Comparison of ENCODE assay signal across 1 cellular context in genomic region chr9:91560301-91560700, GRCh38.
TF ChIP-seq lines count a peak whose summit lies in the region.

No MANE protein-coding gene starts in this region.

TF ChIP-seq in GM23338, 12 proteins besides CTCF, POLR2A, EP300 and RAD21 (continued from another document):
- TF ChIP-seq, protein P1, sequence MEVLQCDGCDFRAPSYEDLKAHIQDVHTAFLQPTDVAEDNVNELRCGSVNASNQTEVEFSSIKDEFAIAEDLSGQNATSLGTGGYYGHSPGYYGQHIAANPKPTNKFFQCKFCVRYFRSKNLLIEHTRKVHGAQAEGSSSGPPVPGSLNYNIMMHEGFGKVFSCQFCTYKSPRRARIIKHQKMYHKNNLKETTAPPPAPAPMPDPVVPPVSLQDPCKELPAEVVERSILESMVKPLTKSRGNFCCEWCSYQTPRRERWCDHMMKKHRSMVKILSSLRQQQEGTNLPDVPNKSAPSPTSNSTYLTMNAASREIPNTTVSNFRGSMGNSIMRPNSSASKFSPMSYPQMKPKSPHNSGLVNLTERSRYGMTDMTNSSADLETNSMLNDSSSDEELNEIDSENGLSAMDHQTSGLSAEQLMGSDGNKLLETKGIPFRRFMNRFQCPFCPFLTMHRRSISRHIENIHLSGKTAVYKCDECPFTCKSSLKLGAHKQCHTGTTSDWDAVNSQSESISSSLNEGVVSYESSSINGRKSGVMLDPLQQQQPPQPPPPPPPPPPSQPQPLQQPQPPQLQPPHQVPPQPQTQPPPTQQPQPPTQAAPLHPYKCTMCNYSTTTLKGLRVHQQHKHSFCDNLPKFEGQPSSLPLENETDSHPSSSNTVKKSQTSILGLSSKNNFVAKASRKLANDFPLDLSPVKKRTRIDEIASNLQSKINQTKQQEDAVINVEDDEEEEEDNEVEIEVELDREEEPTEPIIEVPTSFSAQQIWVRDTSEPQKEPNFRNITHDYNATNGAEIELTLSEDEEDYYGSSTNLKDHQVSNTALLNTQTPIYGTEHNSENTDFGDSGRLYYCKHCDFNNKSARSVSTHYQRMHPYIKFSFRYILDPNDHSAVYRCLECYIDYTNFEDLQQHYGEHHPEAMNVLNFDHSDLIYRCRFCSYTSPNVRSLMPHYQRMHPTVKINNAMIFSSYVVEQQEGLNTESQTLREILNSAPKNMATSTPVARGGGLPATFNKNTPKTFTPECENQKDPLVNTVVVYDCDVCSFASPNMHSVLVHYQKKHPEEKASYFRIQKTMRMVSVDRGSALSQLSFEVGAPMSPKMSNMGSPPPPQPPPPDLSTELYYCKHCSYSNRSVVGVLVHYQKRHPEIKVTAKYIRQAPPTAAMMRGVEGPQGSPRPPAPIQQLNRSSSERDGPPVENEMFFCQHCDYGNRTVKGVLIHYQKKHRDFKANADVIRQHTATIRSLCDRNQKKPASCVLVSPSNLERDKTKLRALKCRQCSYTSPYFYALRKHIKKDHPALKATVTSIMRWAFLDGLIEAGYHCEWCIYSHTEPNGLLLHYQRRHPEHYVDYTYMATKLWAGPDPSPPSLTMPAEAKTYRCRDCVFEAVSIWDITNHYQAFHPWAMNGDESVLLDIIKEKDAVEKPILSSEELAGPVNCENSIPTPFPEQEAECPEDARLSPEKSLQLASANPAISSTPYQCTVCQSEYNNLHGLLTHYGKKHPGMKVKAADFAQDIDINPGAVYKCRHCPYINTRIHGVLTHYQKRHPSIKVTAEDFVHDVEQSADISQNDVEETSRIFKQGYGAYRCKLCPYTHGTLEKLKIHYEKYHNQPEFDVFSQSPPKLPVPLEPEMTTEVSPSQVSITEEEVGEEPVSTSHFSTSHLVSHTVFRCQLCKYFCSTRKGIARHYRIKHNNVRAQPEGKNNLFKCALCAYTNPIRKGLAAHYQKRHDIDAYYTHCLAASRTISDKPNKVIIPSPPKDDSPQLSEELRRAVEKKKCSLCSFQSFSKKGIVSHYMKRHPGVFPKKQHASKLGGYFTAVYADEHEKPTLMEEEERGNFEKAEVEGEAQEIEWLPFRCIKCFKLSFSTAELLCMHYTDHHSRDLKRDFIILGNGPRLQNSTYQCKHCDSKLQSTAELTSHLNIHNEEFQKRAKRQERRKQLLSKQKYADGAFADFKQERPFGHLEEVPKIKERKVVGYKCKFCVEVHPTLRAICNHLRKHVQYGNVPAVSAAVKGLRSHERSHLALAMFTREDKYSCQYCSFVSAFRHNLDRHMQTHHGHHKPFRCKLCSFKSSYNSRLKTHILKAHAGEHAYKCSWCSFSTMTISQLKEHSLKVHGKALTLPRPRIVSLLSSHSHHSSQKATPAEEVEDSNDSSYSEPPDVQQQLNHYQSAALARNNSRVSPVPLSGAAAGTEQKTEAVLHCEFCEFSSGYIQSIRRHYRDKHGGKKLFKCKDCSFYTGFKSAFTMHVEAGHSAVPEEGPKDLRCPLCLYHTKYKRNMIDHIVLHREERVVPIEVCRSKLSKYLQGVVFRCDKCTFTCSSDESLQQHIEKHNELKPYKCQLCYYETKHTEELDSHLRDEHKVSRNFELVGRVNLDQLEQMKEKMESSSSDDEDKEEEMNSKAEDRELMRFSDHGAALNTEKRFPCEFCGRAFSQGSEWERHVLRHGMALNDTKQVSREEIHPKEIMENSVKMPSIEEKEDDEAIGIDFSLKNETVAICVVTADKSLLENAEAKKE (CRISPR knock-in tag; IDR thresholded peaks at IDR 0.05): no peak
